ENCODE assay signal across 13 cellular contexts in the genomic region with DNA sequence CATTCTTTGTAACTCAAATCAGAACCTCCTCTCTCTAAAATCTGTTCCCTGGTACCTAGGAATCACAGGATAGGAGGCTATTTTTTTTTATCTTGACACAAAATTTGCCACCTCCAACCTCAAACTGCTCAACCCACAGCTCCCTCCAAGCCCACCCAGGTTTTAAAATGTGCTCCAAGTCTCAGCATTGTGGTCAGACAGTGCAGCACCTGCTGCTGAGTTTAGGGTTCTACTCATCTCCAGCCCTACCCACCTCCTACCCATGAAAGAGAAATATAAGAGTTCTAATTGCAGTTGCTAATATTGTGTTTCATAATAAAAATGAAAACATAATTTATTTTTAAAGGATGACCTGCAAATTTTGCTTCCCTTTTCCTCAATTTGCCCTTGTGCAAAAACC.
DNase-seq lines count a peak whose midpoint lies in the region; ATAC-seq and TF ChIP-seq lines count a peak whose summit lies in the region.
"Had no signal": no experiment of that assay in that cellular context is flagged by ENCODE, and none has a peak within 500 bp of the region (broad histone marks: within the 10 kb centered on the region; RNA-seq: fewer than 3 reads in every experiment).

No MANE protein-coding gene starts in this region.

- DNase-seq in left ventricle myocardium inferior (no peak), left ventricle myocardium superior (no peak), NOMO-1 (lab: John Stamatoyannopoulos, UW; ENCODE audit: unreplicated experiment in 2 of 2) (peak; percentile 6 to 53), suprapubic skin (ENCODE audit: low spot score in 2 of 2) (no peak)
- DNase-seq: CD4-positive, CD25-positive, alpha-beta regulatory T cell; CD8-positive, alpha-beta memory T cell; COR-L47; DMS 273 treated with DMSO at 0.1 percent for 48 hours; DMS53; H9 had no signal

- intact Hi-C loops in left ventricle myocardium inferior (cut with micrococcal nuclease) (no loop called here), left ventricle myocardium superior (cut with micrococcal nuclease) (no loop called here)

- no peak for TF ChIP-seq EP300 in suprapubic skin (IDR thresholded peaks at IDR 0.05)

- H3K4me3 ChIP-seq in left ventricle myocardium inferior (no peak overlapping the region), suprapubic skin (no peak overlapping the region)
- H3K4me3 ChIP-seq: BLaER1 treated with 17β-estradiol and CSF1 and Interleukin-3, amounts not matched to agents 10 nM and 100 nM had no signal

- H3K27ac ChIP-seq in left ventricle myocardium inferior (replicated peaks) (peak overlapping the region; percentile 32), suprapubic skin (peak overlapping the region; percentile 69)

- ATAC-seq in left ventricle myocardium superior = no peak
- ATAC-seq in HG02610 (IDR thresholded peaks at IDR 0.05; ENCODE audit: unreplicated experiment) = no peak
- no peak for ATAC-seq in HG02884 (IDR thresholded peaks at IDR 0.05; ENCODE audit: unreplicated experiment)

- no peak for TF ChIP-seq CTCF in left ventricle myocardium inferior (IDR thresholded peaks at IDR 0.05; ENCODE audit: borderline replicate concordance)
- no peak for TF ChIP-seq CTCF in suprapubic skin (IDR thresholded peaks at IDR 0.05)

- TF ChIP-seq POLR2A in suprapubic skin (IDR thresholded peaks at IDR 0.05) = no peak

- H3K9me3 ChIP-seq in left ventricle myocardium inferior (replicated peaks) (no peaks in the 10 kb centered on the region), suprapubic skin (no peaks in the 10 kb centered on the region)
- H3K9me3 ChIP-seq: BLaER1 treated with 17β-estradiol and CSF1 and Interleukin-3, amounts not matched to agents 10 nM and 100 nM had no signal

- H3K27me3 ChIP-seq in left ventricle myocardium inferior (ENCODE audit: low read depth) (no peaks in the 10 kb centered on the region), suprapubic skin (no peaks in the 10 kb centered on the region)
- H3K27me3 ChIP-seq: BLaER1 treated with 17β-estradiol and CSF1 and Interleukin-3, amounts not matched to agents 10 nM and 100 nM had no signal

- H3K4me1 ChIP-seq in left ventricle myocardium inferior (peaks cover 41% of the 10 kb centered on the region), suprapubic skin (peaks cover 29% of the 10 kb centered on the region)

- H3K36me3 ChIP-seq in left ventricle myocardium inferior (no peaks in the 10 kb centered on the region), suprapubic skin (no peaks in the 10 kb centered on the region)
- H3K36me3 ChIP-seq: BLaER1 treated with 17β-estradiol and CSF1 and Interleukin-3, amounts not matched to agents 10 nM and 100 nM had no signal

Comparison
In these comparisons a context has a peak if more than half of its experiments do, and no peak if none do; other contexts are left out.
1. DNase-seq: peak in NOMO-1 (2 of 2); none in left ventricle myocardium inferior (single experiment), left ventricle myocardium superior (single experiment) and suprapubic skin (0 of 2).